ENCODE assay signal across 8 cellular contexts in the genomic region with DNA sequence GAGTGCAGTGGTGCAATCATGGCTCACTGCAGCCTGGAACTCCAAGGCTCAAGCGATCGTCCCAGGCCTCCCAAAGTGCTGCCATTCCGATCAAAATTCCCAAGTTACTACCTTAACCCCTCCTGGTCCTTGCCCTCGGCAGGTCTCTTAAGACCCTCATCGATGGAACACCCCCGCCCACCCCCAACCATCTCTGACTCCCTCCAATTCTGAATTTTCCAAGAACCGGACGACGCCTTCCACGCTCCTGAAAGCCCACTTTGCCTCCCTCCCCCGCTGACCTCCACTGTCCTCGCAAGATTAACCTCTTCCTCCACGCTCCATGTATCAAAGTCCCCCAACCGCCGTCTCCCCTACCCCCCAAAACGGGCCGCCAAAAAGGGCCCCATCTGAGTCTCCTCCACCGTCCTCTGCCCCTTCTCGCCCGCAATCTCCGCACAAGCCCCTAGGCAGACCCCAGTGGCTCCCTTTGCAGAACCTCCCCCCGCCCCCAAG. TPM values are rescaled to one million over a fixed set of nuclear protein-coding genes. Genes with fewer than 3 reads are reported as not detected.
DNase-seq lines count a peak whose midpoint lies in the region; ATAC-seq and TF ChIP-seq lines count a peak whose summit lies in the region.

No MANE protein-coding gene starts in this region.

- H3K4me3 ChIP-seq in body of pancreas, result peak overlapping the region; percentile 75 to 78

- TF ChIP-seq POLR2A in body of pancreas (IDR thresholded peaks at IDR 0.05) (no peak), erythroblast (IDR thresholded peaks at IDR 0.05; ENCODE audit: low read length) (no peak)

- no peaks in the 10 kb centered on the region for H3K27me3 Mint-ChIP-seq in activated naive CD4-positive, alpha-beta T cell treated with anti-CD3 and anti-CD28 coated beads for 36 hours (ENCODE audit: low read depth)
- H3K27me3 Mint-ChIP-seq in memory B cell, result no peaks in the 10 kb centered on the region

- H3K4me3 Mint-ChIP-seq in activated naive CD4-positive, alpha-beta T cell treated with anti-CD3 and anti-CD28 coated beads for 36 hours, result peak overlapping the region; percentile 84
- peak overlapping the region; percentile 89 for H3K4me3 Mint-ChIP-seq in memory B cell

- WGBS in body of pancreas, 2 donors, result 0 to 1% methylated on average over 20 to 22 of the region's 22 CpGs

- H3K36me3 ChIP-seq in body of pancreas (replicated peaks in 1 of 2; ENCODE audit: insufficient read depth in 1 of 2, low read depth in 2 of 2), result no peaks in the 10 kb centered on the region

- H3K27ac ChIP-seq in body of pancreas, result peak overlapping the region; percentile 82 to 94 (median 92)

- H3K4me1 Mint-ChIP-seq in activated naive CD4-positive, alpha-beta T cell treated with anti-CD3 and anti-CD28 coated beads for 36 hours (ENCODE audit: low read depth), result peaks cover 22% of the 10 kb centered on the region
- peaks cover 18% of the 10 kb centered on the region for H3K4me1 Mint-ChIP-seq in memory B cell

- H3K27ac Mint-ChIP-seq in activated naive CD4-positive, alpha-beta T cell treated with anti-CD3 and anti-CD28 coated beads for 36 hours, result peak overlapping the region; percentile 15
- H3K27ac Mint-ChIP-seq in memory B cell, result peak overlapping the region; percentile 72

- ATAC-seq in body of pancreas, result no peak
- peak; percentile 3 for ATAC-seq in memory B cell (ENCODE audit: low read depth)
- no peak for ATAC-seq in HG03108 (IDR thresholded peaks at IDR 0.05; ENCODE audit: unreplicated experiment)

- no peaks in the 10 kb centered on the region for H3K9me3 ChIP-seq in body of pancreas

- peaks cover 59% of the 10 kb centered on the region for H3K4me1 ChIP-seq in body of pancreas

- CTCF ChIA-PET in activated naive CD4-positive, alpha-beta T cell treated with anti-CD3 and anti-CD28 coated beads for 36 hours (lab: Charles Lee), result interaction anchor here (0.7 to 1.3 kb wide), 3 partner anchors 15 to 221 kb away, joined by 3 read pairs; partner anchors contain the start of gene EEF2

- no peaks in the 10 kb centered on the region for H3K27me3 ChIP-seq in body of pancreas

- no peaks in the 10 kb centered on the region for H3K9me3 Mint-ChIP-seq in activated naive CD4-positive, alpha-beta T cell treated with anti-CD3 and anti-CD28 coated beads for 36 hours
- no peaks in the 10 kb centered on the region for H3K9me3 Mint-ChIP-seq in memory B cell

- intact Hi-C loops in activated naive CD4-positive, alpha-beta T cell treated with anti-CD3 and anti-CD28 coated beads for 36 hours (cut with micrococcal nuclease), result loop anchor here (2.0 to 5.0 kb wide), 2 partner anchors 16 to 208 kb away; partner anchors contain the start of genes APBA3 and MRPL54
- intact Hi-C loops in body of pancreas (cut with DNase I), result no loop called here

- DNase-seq in activated naive CD4-positive, alpha-beta T cell treated with anti-CD3 and anti-CD28 coated beads for 36 hours, result no peak
- no peak for DNase-seq in activated naive CD4-positive, alpha-beta T cell treated with anti-CD3 and anti-CD28 coated beads, Interleukin-2, amount 50 U/mL, for 16 hours
- DNase-seq in body of pancreas (no peak), memory B cell (ENCODE audit: low spot score in 2 of 2) (no peak), ureter (ENCODE audit: low spot score) (peak; percentile 49), erythroblast (lab: John Stamatoyannopoulos, UW) (no peak), NCI-H1092 (lab: John Stamatoyannopoulos, UW) (no peak)

- no peak for TF ChIP-seq CTCF in body of pancreas (IDR thresholded peaks at IDR 0.05)

- H3K36me3 Mint-ChIP-seq in activated naive CD4-positive, alpha-beta T cell treated with anti-CD3 and anti-CD28 coated beads for 36 hours (ENCODE audit: low read depth), result peaks cover 5% of the 10 kb centered on the region
- peaks cover 5% of the 10 kb centered on the region for H3K36me3 Mint-ChIP-seq in memory B cell

RNA-seq across cellular contexts. Expression of gene DAPK3, which starts 0.5 kb away (rescaled TPM):
- total RNA-seq in activated naive CD4-positive, alpha-beta T cell treated with anti-CD3 and anti-CD28 coated beads for 36 hours, result 10 to 100 TPM; 19.3 to 19.6 TPM
- total RNA-seq in body of pancreas (10 to 100 TPM; 44.5 to 47.7 TPM), ureter (53.0 TPM)

RNA-seq across cellular contexts. Expression of gene EEF2, which starts 14.9 kb away (rescaled TPM):
- 1,000 to 10,000 TPM; 3,747 to 3,914 TPM for total RNA-seq in activated naive CD4-positive, alpha-beta T cell treated with anti-CD3 and anti-CD28 coated beads for 36 hours
- total RNA-seq in body of pancreas, result 1,000 to 10,000 TPM; 1,656 to 1,704 TPM
- 2,169 TPM for total RNA-seq in ureter

RNA-seq across cellular contexts. Expression of gene PIAS4, which starts 37.2 kb away (rescaled TPM):
- total RNA-seq in activated naive CD4-positive, alpha-beta T cell treated with anti-CD3 and anti-CD28 coated beads for 36 hours, result 10 to 100 TPM; 16.1 to 20.1 TPM
- total RNA-seq in body of pancreas (10 to 100 TPM; 12.7 to 17.1 TPM), ureter (27.3 TPM)

RNA-seq across cellular contexts. Expression of gene NMRK2, which starts 37.5 kb away (rescaled TPM):
- total RNA-seq in activated naive CD4-positive, alpha-beta T cell treated with anti-CD3 and anti-CD28 coated beads for 36 hours, result not detected
- total RNA-seq in body of pancreas (not detected), ureter (not detected)
